16 cellular contexts compared by ENCODE assay signal in the genomic region with DNA sequence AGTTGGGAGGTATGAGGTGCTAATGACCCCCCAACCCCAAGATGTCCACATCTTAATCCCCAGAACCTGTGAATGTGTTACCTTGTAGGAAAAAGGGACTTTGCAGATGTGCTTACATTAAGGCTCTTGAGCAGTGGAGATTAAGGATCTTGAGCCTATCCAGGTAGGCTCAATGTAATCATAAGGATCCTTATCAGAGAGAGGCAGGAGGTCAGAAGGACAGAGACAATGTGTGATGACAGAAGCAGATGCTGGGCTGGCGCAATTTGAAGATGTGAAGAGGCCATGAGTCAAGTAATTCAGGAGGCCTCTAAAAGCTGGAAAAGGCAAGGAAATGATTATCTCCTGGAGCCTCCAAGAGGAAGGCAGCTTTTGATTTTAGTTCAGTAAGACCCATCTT.
DNase-seq lines count a peak whose midpoint lies in the region; ATAC-seq, FAIRE-seq and TF ChIP-seq lines count a peak whose summit lies in the region.
"Had no signal": no experiment of that assay in that cellular context is flagged by ENCODE, and none has a peak within 500 bp of the region (broad histone marks: within the 10 kb centered on the region; RNA-seq: fewer than 3 reads in every experiment).

No MANE protein-coding gene starts in this region.

- peak; percentile 17 for FAIRE-seq in GM12892 (lab: Jason Lieb, UNC)
- FAIRE-seq: G401.6, GM19239, H54 had no signal

- ATAC-seq in stimulated activated memory B cell treated with anti-CD40 and anti-IgM and Interleukin-4, amounts not matched to agents 10 μg/mL and 1 μg/mL and 100 μg/mL, for 72 hours, result no peak
- no peak for ATAC-seq in GM21723 (IDR thresholded peaks at IDR 0.05; ENCODE audit: unreplicated experiment)
- ATAC-seq: CD8-positive, alpha-beta T cell; GM23338 had no signal

- no peak for TF ChIP-seq POLR2A in GM12892 (IDR thresholded peaks at IDR 0.05; ENCODE audit: low read depth, low read length)

- no peak overlapping the region for H3K4me3 Mint-ChIP-seq in stimulated activated memory B cell treated with anti-CD40 and anti-IgM and Interleukin-4, amounts not matched to agents 10 μg/mL and 1 μg/mL and 100 μg/mL, for 72 hours
- H3K4me3 Mint-ChIP-seq: CD8-positive, alpha-beta T cell; GM23338; HFFc6 had no signal

- H3K27ac Mint-ChIP-seq in stimulated activated memory B cell treated with anti-CD40 and anti-IgM and Interleukin-4, amounts not matched to agents 10 μg/mL and 1 μg/mL and 100 μg/mL, for 72 hours, result peak overlapping the region; percentile 6
- H3K27ac Mint-ChIP-seq: CD4-positive, CD25-positive, alpha-beta regulatory T cell; CD8-positive, alpha-beta T cell; GM23338; HFFc6 had no signal

- DNase-seq in GM12892 (ENCODE audit: insufficient read length) (no peak), SK-N-DZ (ENCODE audit: low spot score) (peak; percentile 90), SIG-M5 treated with dmso at 0.1 percent for 504 hours (lab: John Stamatoyannopoulos, UW; ENCODE audit: unreplicated experiment) (no peak), NCI-H1694 (lab: John Stamatoyannopoulos, UW) (no peak)
- DNase-seq: Caco-2; CD4-positive, CD25-positive, alpha-beta regulatory T cell; CD8-positive, alpha-beta T cell; DMS153; DND-41; HFFc6 had no signal

- H3K9me3 Mint-ChIP-seq in stimulated activated memory B cell treated with anti-CD40 and anti-IgM and Interleukin-4, amounts not matched to agents 10 μg/mL and 1 μg/mL and 100 μg/mL, for 72 hours, result no peaks in the 10 kb centered on the region
- H3K9me3 Mint-ChIP-seq: CD4-positive, CD25-positive, alpha-beta regulatory T cell; CD8-positive, alpha-beta T cell; GM23338; HFFc6 had no signal

- no peaks in the 10 kb centered on the region for H3K36me3 Mint-ChIP-seq in stimulated activated memory B cell treated with anti-CD40 and anti-IgM and Interleukin-4, amounts not matched to agents 10 μg/mL and 1 μg/mL and 100 μg/mL, for 72 hours
- H3K36me3 Mint-ChIP-seq: CD4-positive, CD25-positive, alpha-beta regulatory T cell; CD8-positive, alpha-beta T cell had no signal

- peaks cover 36% of the 10 kb centered on the region for H3K4me1 Mint-ChIP-seq in stimulated activated memory B cell treated with anti-CD40 and anti-IgM and Interleukin-4, amounts not matched to agents 10 μg/mL and 1 μg/mL and 100 μg/mL, for 72 hours

- no peaks in the 10 kb centered on the region for H3K27me3 Mint-ChIP-seq in stimulated activated memory B cell treated with anti-CD40 and anti-IgM and Interleukin-4, amounts not matched to agents 10 μg/mL and 1 μg/mL and 100 μg/mL, for 72 hours
- H3K27me3 Mint-ChIP-seq: CD4-positive, CD25-positive, alpha-beta regulatory T cell had no signal
